16 cellular contexts compared by ENCODE assay signal in the genomic region with DNA sequence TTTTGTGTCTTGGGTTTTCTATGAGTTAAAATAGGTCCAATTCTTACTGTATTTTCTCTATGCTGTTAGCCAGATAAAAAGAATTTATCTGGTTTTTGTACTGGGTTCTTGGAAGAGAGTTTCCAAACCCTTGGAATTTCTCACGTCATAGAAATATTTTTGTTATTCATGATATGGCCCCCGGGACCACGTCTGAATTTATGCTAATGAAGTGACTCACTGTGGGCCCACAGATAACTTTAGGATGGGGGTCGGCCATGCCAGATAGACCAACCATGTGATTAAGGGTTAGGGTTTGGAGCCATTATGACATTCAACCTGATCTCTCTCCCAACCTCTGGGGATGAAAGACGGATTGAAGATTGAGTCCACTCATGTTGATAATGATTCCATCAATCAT. TPM values are rescaled to one million over a fixed set of nuclear protein-coding genes. Genes with fewer than 3 reads are reported as not detected.
A peak's percentile ranks its signal among the peaks of the same experiment; 100 is the strongest.
DNase-seq lines count a peak whose midpoint lies in the region; TF ChIP-seq lines count a peak whose summit lies in the region.
"Had no signal": no experiment of that assay in that cellular context is flagged by ENCODE, and none has a peak within 500 bp of the region (broad histone marks: within the 10 kb centered on the region; RNA-seq: fewer than 3 reads in every experiment).

No MANE protein-coding gene starts in this region.

- peaks cover 25% of the 10 kb centered on the region for H3K4me1 ChIP-seq in osteoblast (ENCODE audit: insufficient read depth, low read length)

- no peaks in the 10 kb centered on the region for H3K27me3 ChIP-seq in osteoblast (ENCODE audit: insufficient read depth, low read length)

- peak; percentile 67 for DNase-seq in AG20443 (ENCODE audit: low spot score)
- peak; percentile 22 for DNase-seq in M059J (ENCODE audit: low read depth)
- DNase-seq in choroid plexus epithelial cell (ENCODE audit: low read depth): peak; percentile 71
- DNase-seq in osteoblast (ENCODE audit: insufficient read length, low spot score, missing footprints): peak; percentile 21
- no peak for DNase-seq in activated T-cell treated with anti-CD3 and anti-CD28 coated beads for 4 hours
- DNase-seq in foreskin fibroblast: no peak
- DNase-seq in NCI-H69 (lab: John Stamatoyannopoulos, UW): no peak
- DNase-seq: C1 segment of cervical spinal cord; NCI-H1436; NCI-H2029 treated with DMSO at 0.1 percent for 48 hours; NCI-H526; NK-92 treated with Interleukin-12 subunit alpha and Interleukin-12 subunit beta, amount 100 ng/mL, for 24 hours; OCI-M1 had no signal

- H3K4me3 ChIP-seq in choroid plexus epithelial cell (ENCODE audit: low read depth, low read length) (no peak overlapping the region), osteoblast (ENCODE audit: insufficient read depth, low read length) (no peak overlapping the region), foreskin fibroblast (ENCODE audit: low read depth in 1 of 2, low read length in 2 of 2) (no peak overlapping the region)

- H3K36me3 ChIP-seq in osteoblast (ENCODE audit: insufficient read depth, low read length): no peaks in the 10 kb centered on the region

- no peaks in the 10 kb centered on the region for H3K9me3 ChIP-seq in osteoblast (ENCODE audit: low read depth, low read length)

- TF ChIP-seq CTCF in choroid plexus epithelial cell (conservative IDR thresholded peaks at IDR 0.05; ENCODE audit: low read depth, low read length) (no peak), osteoblast (IDR thresholded peaks at IDR 0.05; ENCODE audit: extremely low read depth, low read depth, low read length) (no peak), foreskin fibroblast (IDR thresholded peaks at IDR 0.05; ENCODE audit: low read depth, low read length) (no peak)

- H3K79me2 ChIP-seq in osteoblast (ENCODE audit: insufficient read depth, low read length): no peaks in the 10 kb centered on the region

- peak overlapping the region; percentile 63 for H3K27ac ChIP-seq in osteoblast (ENCODE audit: low read depth, low read length)
- H3K27ac ChIP-seq: RWPE1 had no signal

- H3K4me2 ChIP-seq in osteoblast (ENCODE audit: insufficient read depth, low read length): peak overlapping the region; percentile 17

- H4K20me1 ChIP-seq in osteoblast (ENCODE audit: insufficient read depth, low read length): no peaks in the 10 kb centered on the region

- H2AFZ ChIP-seq in osteoblast (ENCODE audit: low read length): no peak overlapping the region

RNA-seq across cellular contexts. Expression of gene DDI1, which starts 35.6 kb away (rescaled TPM):
- total RNA-seq in M059J (2014; rRNA removed; shearing (Covaris generic)): not detected in 2 replicates
- total RNA-seq in osteoblast: under 0.01 TPM in 1 of 2 replicates, not detected in the other
- total RNA-seq: HT-29, SK-MEL-5 had no signal

Comparison
In these comparisons a context has a peak if more than half of its experiments do, and no peak if none do; other contexts are left out.
1. DNase-seq: peak in AG20443 (single experiment), M059J (single experiment), choroid plexus epithelial cell (single experiment) and osteoblast (single experiment); none in activated T-cell treated with anti-CD3 and anti-CD28 coated beads for 4 hours (single experiment), foreskin fibroblast (0 of 2) and NCI-H69 (single experiment).